ENCODE assay signal across 32 cellular contexts in genomic region chr1:201068976-201069375, GRCh38. TPM values are rescaled to one million over a fixed set of nuclear protein-coding genes. Genes with fewer than 3 reads are reported as not detected.
"Had no signal": no experiment of that assay in that cellular context is flagged by ENCODE, and none has a peak within 500 bp of the region (broad histone marks: within the 10 kb centered on the region; RNA-seq: fewer than 3 reads in every experiment).

No MANE protein-coding gene starts in this region.

- H3K9me3 ChIP-seq: MG63, SJCRH30 had no signal

- H3K9me3 Mint-ChIP-seq: activated CD4-positive, alpha-beta T cell treated with anti-CD3 and anti-CD28 coated beads, Interleukin-2, amount 10 ng/mL, durations not matched to agents 24 days and 14 days; activated CD8-positive, alpha-beta T cell treated with anti-CD3 and anti-CD28 coated beads for 36 hours; activated naive CD8-positive, alpha-beta T cell treated with anti-CD3 and anti-CD28 coated beads for 36 hours; activated T-cell treated with anti-CD3 and anti-CD28 coated beads, Interleukin-2, amount 50 U/mL, for 72 hours; activated T-helper 17 cell treated with anti-CD3 and anti-CD28 coated beads, Interleukin-2, amount 50 U/mL, for 72 hours had no signal

- H3K4me1 ChIP-seq: SJCRH30 had no signal

- H3K4me1 Mint-ChIP-seq: activated naive CD8-positive, alpha-beta T cell treated with anti-CD3 and anti-CD28 coated beads for 36 hours; activated T-helper 17 cell treated with anti-CD3 and anti-CD28 coated beads, Interleukin-2, amount 50 U/mL, for 72 hours had no signal

- H3K27me3 Mint-ChIP-seq: activated CD8-positive, alpha-beta T cell treated with anti-CD3 and anti-CD28 coated beads for 36 hours; activated T-helper 17 cell treated with anti-CD3 and anti-CD28 coated beads, Interleukin-2, amount 50 U/mL, for 72 hours had no signal

- H3K4me3 ChIP-seq: MG63, SJCRH30, SK-N-MC had no signal

- H3K27ac ChIP-seq: brain microvascular endothelial cell, SJCRH30, SK-N-MC, WERI-Rb-1 had no signal

- H3K27me3 ChIP-seq: brain microvascular endothelial cell, MG63 had no signal

- H3K36me3 ChIP-seq: brain microvascular endothelial cell, MG63, SJCRH30, WERI-Rb-1 had no signal

- DNase-seq: activated CD4-positive, alpha-beta T cell treated with anti-CD3 and anti-CD28 coated beads, Interleukin-2, amount 10 ng/mL, durations not matched to agents 24 days and 14 days; activated CD4-positive, alpha-beta T cell treated with anti-CD3 and anti-CD28 coated beads, Interleukin-2, amount 50 U/mL, for 4 hours; activated CD8-positive, alpha-beta T cell treated with anti-CD3 and anti-CD28 coated beads for 36 hours; activated effector memory CD4-positive, alpha-beta T cell treated with anti-CD3 and anti-CD28 coated beads, Interleukin-2, amount 50 U/mL, for 16 hours; activated naive CD4-positive, alpha-beta T cell; activated naive CD4-positive, alpha-beta T cell treated with anti-CD3 and anti-CD28 coated beads, Interleukin-2, amount 50 U/mL, for 16 hours; activated naive CD8-positive, alpha-beta T cell treated with anti-CD3 and anti-CD28 coated beads for 36 hours; activated T-cell treated with anti-CD3 and anti-CD28 coated beads, Interleukin-2, amount 50 U/mL, for 1 hour; activated T-cell treated with anti-CD3 and anti-CD28 coated beads, Interleukin-2, amount 50 U/mL, for 72 hours; amniotic stem cell; brain microvascular endothelial cell; central memory CD4-positive, alpha-beta T cell; Karpas-422; MG63; NCI-H1092; NCI-H1436 treated with DMSO at 0.1 percent for 48 hours; NCI-H1694 treated with DMSO at 0.1 percent for 48 hours; NCI-H2029; NCI-H345; NCI-H524 treated with DMSO at 0.1 percent for 48 hours; SJCRH30; T1000 had no signal

- H3K36me3 Mint-ChIP-seq: activated naive CD8-positive, alpha-beta T cell treated with anti-CD3 and anti-CD28 coated beads for 36 hours had no signal

- H3K27ac Mint-ChIP-seq: activated CD4-positive, alpha-beta T cell treated with anti-CD3 and anti-CD28 coated beads, Interleukin-2, amount 10 ng/mL, durations not matched to agents 24 days and 14 days; activated CD8-positive, alpha-beta T cell treated with anti-CD3 and anti-CD28 coated beads for 36 hours; activated naive CD8-positive, alpha-beta T cell treated with anti-CD3 and anti-CD28 coated beads for 36 hours; activated T-cell treated with anti-CD3 and anti-CD28 coated beads, Interleukin-2, amount 50 U/mL, for 72 hours; activated T-helper 17 cell treated with anti-CD3 and anti-CD28 coated beads, Interleukin-2, amount 50 U/mL, for 72 hours had no signal

- H3K4me3 Mint-ChIP-seq: activated CD4-positive, alpha-beta T cell treated with anti-CD3 and anti-CD28 coated beads, Interleukin-2, amount 10 ng/mL, durations not matched to agents 24 days and 14 days; activated CD8-positive, alpha-beta T cell treated with anti-CD3 and anti-CD28 coated beads for 36 hours; activated naive CD8-positive, alpha-beta T cell treated with anti-CD3 and anti-CD28 coated beads for 36 hours; activated T-cell treated with anti-CD3 and anti-CD28 coated beads, Interleukin-2, amount 50 U/mL, for 72 hours; activated T-helper 17 cell treated with anti-CD3 and anti-CD28 coated beads, Interleukin-2, amount 50 U/mL, for 72 hours had no signal

- ATAC-seq: activated CD8-positive, alpha-beta T cell treated with anti-CD3 and anti-CD28 coated beads for 36 hours; activated T-cell treated with anti-CD3 and anti-CD28 coated beads, Interleukin-2, amount 50 U/mL, for 72 hours; activated T-helper 17 cell treated with anti-CD3 and anti-CD28 coated beads, Interleukin-2, amount 50 U/mL, for 72 hours; Panc1 had no signal

RNA-seq across cellular contexts. Expression of gene CACNA1S, which starts 43.2 kb away (rescaled TPM):
- total RNA-seq: activated CD4-positive, alpha-beta T cell treated with anti-CD3 and anti-CD28 coated beads, Interleukin-2, amount 10 ng/mL, durations not matched to agents 24 days and 14 days; activated CD8-positive, alpha-beta memory T cell treated with anti-CD3 and anti-CD28 coated beads for 36 hours; activated CD8-positive, alpha-beta T cell treated with anti-CD3 and anti-CD28 coated beads for 36 hours; activated naive CD8-positive, alpha-beta T cell treated with anti-CD3 and anti-CD28 coated beads for 36 hours; activated T-cell treated with anti-CD3 and anti-CD28 coated beads, Interleukin-2, amount 50 U/mL, for 72 hours; activated T-helper 17 cell treated with anti-CD3 and anti-CD28 coated beads, Interleukin-2, amount 50 U/mL, for 72 hours; aorta; NCI-H460; RPMI7951; T-helper 1 cell treated with Interleukin-12 subunit alpha and Interleukin-12 subunit beta and Interleukin-4 antibody, amounts not matched to agents 30 ng/mL and 1 ng/mL, for 36 hours; T-helper 2 cell treated with Interferon-gamma antibody and Interleukin-4, amounts not matched to agents 100 ng/mL and 5 ng/mL, for 36 hours had no signal
- polyA plus RNA-seq: aorta had no signal

RNA-seq across cellular contexts. Expression of gene ASCL5, which starts 58.0 kb away (rescaled TPM):
- total RNA-seq: activated CD4-positive, alpha-beta T cell treated with anti-CD3 and anti-CD28 coated beads, Interleukin-2, amount 10 ng/mL, durations not matched to agents 24 days and 14 days; activated CD8-positive, alpha-beta memory T cell treated with anti-CD3 and anti-CD28 coated beads for 36 hours; aorta; RPMI7951; SJCRH30; T-helper 1 cell treated with Interleukin-12 subunit alpha and Interleukin-12 subunit beta and Interleukin-4 antibody, amounts not matched to agents 30 ng/mL and 1 ng/mL, for 36 hours; T-helper 2 cell treated with Interferon-gamma antibody and Interleukin-4, amounts not matched to agents 100 ng/mL and 5 ng/mL, for 36 hours had no signal
